ENCODE assay signal across 9 cellular contexts in genomic region chr7:142338633-142339501, GRCh38.
DNase-seq lines count a peak whose midpoint lies in the region; ATAC-seq and TF ChIP-seq lines count a peak whose summit lies in the region.
"Had no signal": no experiment of that assay in that cellular context is flagged by ENCODE, and none has a peak within 500 bp of the region (broad histone marks: within the 10 kb centered on the region; RNA-seq: fewer than 3 reads in every experiment).

No MANE protein-coding gene starts in this region.

- ATAC-seq in HG02870 (IDR thresholded peaks at IDR 0.05; ENCODE audit: unreplicated experiment) (no peak), HG02610 (IDR thresholded peaks at IDR 0.05; ENCODE audit: unreplicated experiment) (no peak)

- peak; percentile 5 for TF ChIP-seq CTCF in cardiac fibroblast (IDR thresholded peaks at IDR 0.05; ENCODE audit: low read depth, low read length)
- peak; percentile 63 for TF ChIP-seq CTCF in retinal pigment epithelial cell (conservative IDR thresholded peaks at IDR 0.05; ENCODE audit: low read depth, low read length)

- DNase-seq in SIG-M5 treated with dmso at 0.1 percent for 504 hours (lab: John Stamatoyannopoulos, UW; ENCODE audit: unreplicated experiment) (peak; percentile 2), SIG-M5 (lab: John Stamatoyannopoulos, UW) (no peak), NCI-H2107 treated with DMSO at 0.1 percent for 48 hours (lab: John Stamatoyannopoulos, UW; ENCODE audit: unreplicated experiment) (peak; percentile 41), cardiac fibroblast (ENCODE audit: low read depth in 2 of 2) (peak; percentile 3 to 9), retinal pigment epithelial cell (ENCODE audit: low read depth) (no peak), GDM1 (lab: John Stamatoyannopoulos, UW) (no peak)
- DNase-seq: sigmoid colon had no signal

- H3K4me3 ChIP-seq in cardiac fibroblast (replicated peaks in 1 of 2; ENCODE audit: low read depth in 2 of 2, low read length in 2 of 2) (no peak overlapping the region), retinal pigment epithelial cell (ENCODE audit: low read length) (no peak overlapping the region)
- H3K4me3 ChIP-seq: sigmoid colon had no signal

Comparison
In these comparisons a context has a peak if more than half of its experiments do, and no peak if none do; other contexts are left out.
1. DNase-seq: peak in SIG-M5 treated with dmso at 0.1 percent for 504 hours (single experiment), NCI-H2107 treated with DMSO at 0.1 percent for 48 hours (single experiment) and cardiac fibroblast (2 of 2); none in SIG-M5 (single experiment), retinal pigment epithelial cell (single experiment) and GDM1 (single experiment).